In genomic region chr1:201711811-201712210, GRCh38 we compare ENCODE assay signal across 2 cellular contexts.
TF ChIP-seq lines count a peak whose summit lies in the region.

No MANE protein-coding gene starts in this region.

TF ChIP-seq in SK-N-SH, 30 proteins besides CTCF, POLR2A, EP300 and RAD21 (continued from another document):
- no peak for TF ChIP-seq RCOR1 (IDR thresholded peaks at IDR 0.05; ENCODE audit: low read length)
- no peak for TF ChIP-seq YY1 (IDR thresholded peaks at IDR 0.05; ENCODE audit: low read depth)
- TF ChIP-seq TEAD4 (IDR thresholded peaks at IDR 0.05; ENCODE audit: borderline replicate concordance, insufficient read depth) = no peak
- TF ChIP-seq ZBTB33 (IDR thresholded peaks at IDR 0.05; ENCODE audit: borderline replicate concordance, low read depth) = no peak
- no peak for TF ChIP-seq NRF1 (IDR thresholded peaks at IDR 0.05; ENCODE audit: low read depth, low read length)
- TF ChIP-seq PBX3 (IDR thresholded peaks at IDR 0.05) = no peak
- no peak for TF ChIP-seq RFX5 (IDR thresholded peaks at IDR 0.05; ENCODE audit: low read length)
- TF ChIP-seq USF1 (IDR thresholded peaks at IDR 0.05; ENCODE audit: borderline replicate concordance, low read depth) = no peak
- TF ChIP-seq SIN3A (IDR thresholded peaks at IDR 0.05; ENCODE audit: borderline replicate concordance, low read depth, low read length) = no peak
- no peak for TF ChIP-seq FOXJ3 (CRISPR knock-in tag; IDR thresholded peaks at IDR 0.05)
- no peak for TF ChIP-seq MEF2A (IDR thresholded peaks at IDR 0.05; ENCODE audit: borderline replicate concordance, low read depth)
- TF ChIP-seq JUND (IDR thresholded peaks at IDR 0.05) = no peak
- TF ChIP-seq EZH2phosphoT487 (IDR thresholded peaks at IDR 0.05; ENCODE audit: borderline replicate concordance, low read depth) = no peak

TF ChIP-seq in SK-N-SH treated with all-trans-retinoic acid at 6 μM for 48 hours, 23 proteins besides CTCF, POLR2A, EP300 and RAD21 (continued from another document):
- TF ChIP-seq CSRNP3 (CRISPR knock-in tag; IDR thresholded peaks at IDR 0.05) = no peak
